In the genomic region with DNA sequence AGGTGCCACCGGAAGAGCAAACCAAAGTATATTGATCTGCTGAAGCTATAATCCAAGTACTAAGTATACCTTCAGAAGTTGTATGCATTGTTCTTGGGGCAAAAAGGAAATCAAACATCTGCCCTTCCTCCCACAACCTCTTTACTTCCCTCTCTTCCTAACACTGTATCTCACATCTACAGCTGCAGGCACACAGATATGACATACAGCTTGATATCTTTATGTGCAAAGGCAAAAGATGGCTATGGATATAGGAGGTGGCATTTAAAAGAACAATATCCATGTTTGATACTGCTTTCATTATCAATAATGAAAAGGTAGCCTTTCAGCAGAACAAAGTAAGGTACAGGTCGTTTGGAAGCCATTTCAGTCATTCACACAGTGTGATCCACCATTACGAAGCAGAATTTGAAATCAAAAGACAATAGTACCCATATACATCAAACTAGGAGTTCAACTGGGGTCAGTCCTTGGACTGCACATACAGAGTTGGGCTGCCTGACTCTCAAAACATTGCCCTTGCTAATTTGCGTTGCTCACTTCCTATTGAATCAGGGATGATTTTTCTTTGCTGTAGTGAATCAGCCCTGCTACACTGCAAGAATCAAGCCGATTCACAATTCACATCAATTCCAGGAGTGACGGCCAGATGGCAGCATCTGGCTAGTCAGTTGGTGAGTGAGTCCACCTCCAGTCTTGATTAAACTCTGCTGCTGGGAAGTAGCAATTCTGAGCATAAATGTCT, we compare ENCODE assay signal across 8 cellular contexts. TPM values are rescaled to one million over a fixed set of nuclear protein-coding genes. Genes with fewer than 3 reads are reported as not detected.
DNase-seq lines count a peak whose midpoint lies in the region; ATAC-seq, FAIRE-seq and TF ChIP-seq lines count a peak whose summit lies in the region.

No MANE protein-coding gene starts in this region.

- ATAC-seq in GM21390 (IDR thresholded peaks at IDR 0.05; ENCODE audit: unreplicated experiment): no peak

- peak; percentile 77 for FAIRE-seq in bronchial epithelial cell (lab: Jason Lieb, UNC)

- no peaks in the 10 kb centered on the region for H3K36me3 ChIP-seq in bronchial epithelial cell (ENCODE audit: control insufficient read depth, insufficient read depth, low read length)

- peak; percentile 3 for DNase-seq in NCI-H1694 treated with DMSO at 0.1 percent for 48 hours (lab: John Stamatoyannopoulos, UW)
- DNase-seq in bronchial epithelial cell (ENCODE audit: low read depth): peak; percentile 83
- DNase-seq in kidney tubule cell (ENCODE audit: low spot score): peak; percentile 80
- DNase-seq in stimulated activated CD4-positive, alpha-beta T cell treated with anti-CD3 and anti-CD28 coated beads, Interleukin-4, amount 100 ng/mL, for 24 hours: peak; percentile 65

- 0 out of 2 replicates have a peak overlapping the region, but pooled peaks have one; percentile 1 for H3K27ac ChIP-seq in 22Rv1

- TF ChIP-seq CTCF in 22Rv1 (IDR thresholded peaks at IDR 0.05) (peak; percentile 84), GM12872 (IDR thresholded peaks at IDR 0.05; ENCODE audit: insufficient read depth, low read depth, low read length) (peak; percentile 80), WI38 (IDR thresholded peaks at IDR 0.05; ENCODE audit: low read depth, low read length) (peak; percentile 72), bronchial epithelial cell (IDR thresholded peaks at IDR 0.05; ENCODE audit: insufficient read depth, low read length, severe bottlenecking) (peak; percentile 81)

- no peaks in the 10 kb centered on the region for H3K27me3 ChIP-seq in bronchial epithelial cell (ENCODE audit: control insufficient read depth, insufficient read depth, low read length)

- H3K4me3 ChIP-seq in WI38 (ENCODE audit: low read depth, low read length): no peak overlapping the region
- no peak overlapping the region for H3K4me3 ChIP-seq in bronchial epithelial cell (ENCODE audit: low read depth, low read length)

RNA-seq across cellular contexts. Expression of a gene that starts 8.9 kb away (rescaled TPM):
- total RNA-seq in bronchial epithelial cell: 2.4 and 2.9 TPM in 2 replicates

RNA-seq across cellular contexts. Expression of a gene that starts 13.1 kb away (rescaled TPM):
- 2.9 and 4.7 TPM in 2 replicates for total RNA-seq in bronchial epithelial cell

RNA-seq across cellular contexts. Expression of a gene that starts 48.2 kb away (rescaled TPM):
- not detected in 2 replicates for total RNA-seq in bronchial epithelial cell

RNA-seq across cellular contexts. Expression of a gene that starts 56.0 kb away (rescaled TPM):
- not detected in 2 replicates for total RNA-seq in bronchial epithelial cell

Comparison
In these comparisons a context has a peak if more than half of its experiments do, and no peak if none do; other contexts are left out.
1. DNase-seq: peak in every context shown above with its lines; median percentile 83 in bronchial epithelial cell; 80 in kidney tubule cell; 65 in stimulated activated CD4-positive, alpha-beta T cell treated with anti-CD3 and anti-CD28 coated beads, Interleukin-4, amount 100 ng/mL, for 24 hours; 3 in NCI-H1694 treated with DMSO at 0.1 percent for 48 hours.